ENCODE assay signal across 16 cellular contexts in genomic region chr16:74560912-74561311, GRCh38. TPM values are rescaled to one million over a fixed set of nuclear protein-coding genes. Genes with fewer than 3 reads are reported as not detected.
A peak's percentile ranks its signal among the peaks of the same experiment; 100 is the strongest.
DNase-seq lines count a peak whose midpoint lies in the region; ATAC-seq and TF ChIP-seq lines count a peak whose summit lies in the region.
"Had no signal": no experiment of that assay in that cellular context is flagged by ENCODE, and none has a peak within 500 bp of the region (broad histone marks: within the 10 kb centered on the region; RNA-seq: fewer than 3 reads in every experiment).

No MANE protein-coding gene starts in this region.

- no peaks in the 10 kb centered on the region for H3K27me3 Mint-ChIP-seq in central memory CD8-positive, alpha-beta T cell
- H3K27me3 Mint-ChIP-seq in immature natural killer cell (ENCODE audit: low read depth in 3 of 3) = peaks cover 0 to 2% (median 0%) of the 10 kb centered on the region in 3 donors

- H3K27me3 ChIP-seq in heart right ventricle (no peaks in the 10 kb centered on the region), mammary epithelial cell (ENCODE audit: insufficient read depth, low read length) (no peaks in the 10 kb centered on the region)
- H3K27me3 ChIP-seq: MG63 had no signal

- H3K36me3 Mint-ChIP-seq in central memory CD8-positive, alpha-beta T cell (ENCODE audit: insufficient read depth) = peaks cover 6% of the 10 kb centered on the region
- peaks cover 0 to 4% (median 0%) of the 10 kb centered on the region in 3 donors for H3K36me3 Mint-ChIP-seq in immature natural killer cell

- in situ Hi-C loops in mammary epithelial cell (cut with MboI; ENCODE audit: low sequenced_read_pairs in 2 of 2) = no loop called here

- no TSS peak for BruUV-seq in mammary epithelial cell (replicated peaks; lab: Mats Ljungman, UMichigan)

- DNase-seq in heart right ventricle (peak in 1 of 2 donors; percentile 23), cardiac septum (ENCODE audit: low spot score) (no peak), left lobe of liver (ENCODE audit: low spot score) (no peak), mammary epithelial cell (no peak), immature natural killer cell (no peak)
- no peak for DNase-seq in central memory CD8-positive, alpha-beta T cell (ENCODE audit: low spot score in 2 of 2)
- DNase-seq: EL, H7, Karpas-422, MG63, NCI-H1092 treated with DMSO at 0.1 percent for 48 hours, NCI-H187, NCI-H69 had no signal

- no peaks in the 10 kb centered on the region for H3K9me3 Mint-ChIP-seq in central memory CD8-positive, alpha-beta T cell
- H3K9me3 Mint-ChIP-seq in immature natural killer cell = no peaks in the 10 kb centered on the region

- no peak overlapping the region for H3K9ac ChIP-seq in mammary epithelial cell (ENCODE audit: insufficient read depth, low read length)

- 52 to 76% methylated on average over 3 of the region's 3 CpGs for WGBS in heart right ventricle, 2 donors
- 76% methylated on average over 3 of the region's 3 CpGs for WGBS in mammary epithelial cell (ENCODE audit: low coverage, missing lambda C conversion rate)

- peaks cover 90% of the 10 kb centered on the region for H3K79me2 ChIP-seq in mammary epithelial cell (ENCODE audit: insufficient read depth, low read length)

- H4K20me1 ChIP-seq in mammary epithelial cell (ENCODE audit: insufficient read depth, low read length) = no peaks in the 10 kb centered on the region

- H3K4me3 ChIP-seq in heart right ventricle (no peak overlapping the region), mammary epithelial cell (replicated peaks in 1 of 3; ENCODE audit: insufficient read depth in 1 of 3, low read depth in 2 of 3, low read length in 3 of 3) (no peak overlapping the region)
- H3K4me3 ChIP-seq: A549, MG63 had no signal

- H3K4me1 ChIP-seq in heart right ventricle (peaks cover 0 to 60% (median 26%) of the 10 kb centered on the region in 9 donors), mammary epithelial cell (ENCODE audit: insufficient read depth, low read length) (peaks cover 34% of the 10 kb centered on the region)

- H3K36me3 ChIP-seq in heart right ventricle (peaks cover 0 to 6% (median 0%) of the 10 kb centered on the region in 9 donors), mammary epithelial cell (ENCODE audit: insufficient read depth, low read length) (no peaks in the 10 kb centered on the region)
- H3K36me3 ChIP-seq: MG63 had no signal

- no peak overlapping the region for H3K4me2 ChIP-seq in mammary epithelial cell (ENCODE audit: insufficient read depth, low read depth, low read length)
- H3K4me2 ChIP-seq: A549 had no signal

- CTCF ChIA-PET in mammary epithelial cell (lab: Charles Lee; ENCODE audit: low non-redundant PET) = no interaction called here

- H2AFZ ChIP-seq in mammary epithelial cell (ENCODE audit: low read depth, low read length) = no peak overlapping the region

- H3K4me1 Mint-ChIP-seq in central memory CD8-positive, alpha-beta T cell = peaks cover 75% of the 10 kb centered on the region
- H3K4me1 Mint-ChIP-seq in immature natural killer cell = peaks cover 78 to 86% of the 10 kb centered on the region in 2 donors

- H3K27ac Mint-ChIP-seq in central memory CD8-positive, alpha-beta T cell (ENCODE audit: low read depth) = peak overlapping the region; percentile 29
- peak overlapping the region in 1 of 6 donors; percentile 50 for H3K27ac Mint-ChIP-seq in immature natural killer cell

- dilution Hi-C loops in mammary epithelial cell (cut with HindIII; ENCODE audit: low sequenced_read_pairs) = loop anchor here (5.0 kb wide), 1 partner anchor 59 kb away; no protein-coding TSS in a partner anchor

- ATAC-seq in heart right ventricle (peak in 6 of 8 donors; percentile 44 to 82 (median 73)), left lobe of liver (peak; percentile 31), GM21367 (IDR thresholded peaks at IDR 0.05; ENCODE audit: unreplicated experiment) (no peak), GM21619 (IDR thresholded peaks at IDR 0.05; ENCODE audit: unreplicated experiment) (no peak)
- no peak for ATAC-seq in central memory CD8-positive, alpha-beta T cell (replicated peaks; ENCODE audit: extremely low read depth, poor library complexity, severe bottlenecking)
- ATAC-seq: A549 had no signal

- no peak for TF ChIP-seq CTCF in heart right ventricle (IDR thresholded peaks at IDR 0.05)
- no peak for TF ChIP-seq CTCF in mammary epithelial cell (conservative IDR thresholded peaks at IDR 0.05 in 1 of 2, IDR thresholded peaks at IDR 0.05 in 1 of 2; ENCODE audit: extremely low read depth in 1 of 2, insufficient read depth in 1 of 2, low read depth in 1 of 2, low read length in 2 of 2)

- H3K4me3 Mint-ChIP-seq in central memory CD8-positive, alpha-beta T cell = no peak overlapping the region
- H3K4me3 Mint-ChIP-seq in immature natural killer cell = peak overlapping the region in 1 of 5 donors; percentile 22

- no peak overlapping the region for H3K27ac ChIP-seq in heart right ventricle
- H3K27ac ChIP-seq in mammary epithelial cell (ENCODE audit: insufficient read depth, low read depth, low read length) = no peak overlapping the region
- H3K27ac ChIP-seq: A549 had no signal

- H3K9me3 ChIP-seq in heart right ventricle = no peaks in the 10 kb centered on the region
- H3K9me3 ChIP-seq in mammary epithelial cell (replicated peaks; ENCODE audit: insufficient read depth, low read length) = no peaks in the 10 kb centered on the region
- H3K9me3 ChIP-seq: A549, MG63 had no signal

- intact Hi-C loops in heart right ventricle (cut with DNase I) = no loop called here
- intact Hi-C loops in cardiac septum (cut with DNase I) = no loop called here
- intact Hi-C loops in mammary epithelial cell (cut with micrococcal nuclease) = no loop called here

RNA-seq across cellular contexts. Expression of gene GLG1, which starts 46.0 kb away (rescaled TPM):
- total RNA-seq in heart right ventricle = 100 to 1,000 TPM in 7 of 10 donors, 10 to 100 TPM in 3; 79.5 to 136 (median 104) TPM
- 10 to 100 TPM; 25.7 to 39.8 TPM for polyA plus RNA-seq in heart right ventricle
- 110 TPM for total RNA-seq in cardiac septum
- total RNA-seq in left lobe of liver = 49.6 TPM
- 100 to 1,000 TPM; 108 to 150 TPM for total RNA-seq in mammary epithelial cell
- 84.6 TPM for polyA plus RNA-seq in mammary epithelial cell
- polyA minus RNA-seq in mammary epithelial cell = 169 TPM
- 100 to 1,000 TPM in 1 of 3 donors, 10 to 100 TPM in 2; 80.8 to 190 (median 86.3) TPM for polyA plus RNA-seq in immature natural killer cell

Comparison
In these comparisons a context has a peak if more than half of its experiments do, and no peak if none do; other contexts are left out.
1. ATAC-seq: peak in heart right ventricle (6 of 8) and left lobe of liver (single experiment); none in central memory CD8-positive, alpha-beta T cell (single experiment), GM21367 (single experiment) and GM21619 (single experiment).